ENCODE assay signal across 27 cellular contexts in the genomic region with DNA sequence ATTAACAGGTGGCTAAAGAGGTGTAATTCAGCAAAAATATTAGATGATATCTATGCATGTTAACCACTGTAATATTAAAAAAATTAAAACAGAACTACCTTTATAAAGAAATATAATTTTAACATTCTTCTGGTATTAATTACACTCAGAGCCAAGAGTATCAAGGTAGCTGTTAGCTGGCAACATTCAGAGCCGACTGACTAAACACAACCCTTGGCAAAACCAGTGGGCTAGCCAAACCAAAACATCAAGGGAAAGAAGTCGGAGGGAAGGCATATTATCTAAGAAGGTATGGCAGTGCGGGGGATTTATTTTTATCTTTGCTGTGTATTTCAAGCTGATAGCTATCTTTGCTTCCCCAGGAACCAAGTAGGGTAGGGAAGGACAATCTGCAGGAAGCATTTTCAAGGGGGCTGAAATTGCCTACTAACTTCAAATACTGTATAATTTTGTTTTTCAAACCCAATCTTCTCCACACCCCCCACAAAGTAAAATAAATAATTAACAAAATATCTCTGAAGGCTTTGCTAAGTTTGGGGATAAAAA.
"Had no signal": no experiment of that assay in that cellular context is flagged by ENCODE, and none has a peak within 500 bp of the region (broad histone marks: within the 10 kb centered on the region; RNA-seq: fewer than 3 reads in every experiment).

No MANE protein-coding gene starts in this region.

- H3K27me3 Mint-ChIP-seq: activated CD4-positive, alpha-beta T cell treated with anti-CD3 and anti-CD28 coated beads, Interleukin-2, amount 10 ng/mL, durations not matched to agents 24 days and 14 days; activated naive CD4-positive, alpha-beta T cell treated with anti-CD3 and anti-CD28 coated beads, Interleukin-2, amount 50 U/mL, for 24 hours; naive thymus-derived CD4-positive, alpha-beta T cell; T-cell had no signal

- ATAC-seq: activated CD4-positive, CD25-positive, alpha-beta regulatory T cell treated with anti-CD3 and anti-CD28 coated beads, Interleukin-2, amount 50 U/mL, for 24 hours; activated CD8-positive, alpha-beta T cell treated with anti-CD3 and anti-CD28 coated beads, Interleukin-2, amount 10 ng/mL, durations not matched to agents 7 days and 5 days; gastrocnemius medialis; lower lobe of right lung; naive thymus-derived CD4-positive, alpha-beta T cell; upper lobe of right lung had no signal

- H3K4me2 ChIP-seq: neural progenitor cell had no signal

- H2AFZ ChIP-seq: neural progenitor cell had no signal

- H3K27ac ChIP-seq: brain microvascular endothelial cell, esophagus muscularis mucosa, gastrocnemius medialis, lower lobe of right lung, neural progenitor cell, prostate gland, right atrium auricular region, thyroid gland, upper lobe of right lung, VCaP had no signal

- DNase-seq: activated CD8-positive, alpha-beta T cell treated with anti-CD3 and anti-CD28 coated beads, Interleukin-2, amount 10 ng/mL, durations not matched to agents 7 days and 5 days; activated gamma-delta T cell; aorta; brain microvascular endothelial cell; caudate nucleus; dermis blood vessel endothelial cell; effector memory CD4-positive, alpha-beta T cell; gastrocnemius medialis; head of caudate nucleus; lower lobe of right lung; mesendoderm; naive thymus-derived CD4-positive, alpha-beta T cell; stimulated activated CD4-positive, alpha-beta T cell treated with anti-CD3 and anti-CD28 coated beads, Interleukin-4, amount 100 ng/mL, for 24 hours; stimulated activated naive CD4-positive, alpha-beta T cell treated with Interleukin-2 at 50 U/mL for 16 hours; T-cell; thyroid gland; upper lobe of right lung had no signal

- H3K4me3 ChIP-seq: esophagus muscularis mucosa, gastrocnemius medialis, lower lobe of right lung, neural progenitor cell, prostate gland, right atrium auricular region, thyroid gland, upper lobe of right lung had no signal

- H3K9me3 Mint-ChIP-seq: activated CD4-positive, alpha-beta T cell treated with anti-CD3 and anti-CD28 coated beads, Interleukin-2, amount 10 ng/mL, durations not matched to agents 24 days and 14 days; activated naive CD4-positive, alpha-beta T cell treated with anti-CD3 and anti-CD28 coated beads, Interleukin-2, amount 50 U/mL, for 24 hours; activated T-helper 1 cell treated with anti-CD3 and anti-CD28 coated beads, Interleukin-12 subunit alpha, Interleukin-12 subunit beta, Interleukin-2, Interleukin-4 antibody, amounts not matched to agents 30 ng/mL and 10 ng/mL and 1 ng/mL, durations not matched to agents 14 hours and 24 hours and 36 hours; naive thymus-derived CD4-positive, alpha-beta T cell; neural progenitor cell; T-cell; T-helper 2 cell treated with Interferon-gamma antibody and Interleukin-4, amounts not matched to agents 5 μg/mL and 100 μg/mL, for 36 hours had no signal

- H3K36me3 ChIP-seq: brain microvascular endothelial cell, esophagus muscularis mucosa, lower lobe of right lung, neural progenitor cell, prostate gland, thyroid gland had no signal

- H3K9me3 ChIP-seq: esophagus muscularis mucosa, gastrocnemius medialis, lower lobe of right lung, prostate gland, right atrium auricular region, thyroid gland, upper lobe of right lung had no signal

- H3K4me3 Mint-ChIP-seq: activated CD4-positive, alpha-beta T cell treated with anti-CD3 and anti-CD28 coated beads, Interleukin-2, amount 10 ng/mL, durations not matched to agents 24 days and 14 days; activated CD8-positive, alpha-beta T cell treated with anti-CD3 and anti-CD28 coated beads, Interleukin-2, amount 10 ng/mL, durations not matched to agents 7 days and 5 days; activated naive CD4-positive, alpha-beta T cell treated with anti-CD3 and anti-CD28 coated beads, Interleukin-2, amount 50 U/mL, for 24 hours; activated T-helper 1 cell treated with anti-CD3 and anti-CD28 coated beads, Interleukin-12 subunit alpha, Interleukin-12 subunit beta, Interleukin-2, Interleukin-4 antibody, amounts not matched to agents 30 ng/mL and 10 ng/mL and 1 ng/mL, durations not matched to agents 14 hours and 24 hours and 36 hours; naive thymus-derived CD4-positive, alpha-beta T cell; neural progenitor cell; T-cell; T-helper 2 cell treated with Interferon-gamma antibody and Interleukin-4, amounts not matched to agents 5 μg/mL and 100 μg/mL, for 36 hours had no signal

- H3K27me3 ChIP-seq: brain microvascular endothelial cell, esophagus muscularis mucosa, gastrocnemius medialis, neural progenitor cell, right atrium auricular region, thyroid gland, upper lobe of right lung had no signal

- H3K9ac ChIP-seq: neural progenitor cell had no signal

- H3K27ac Mint-ChIP-seq: activated CD4-positive, alpha-beta T cell treated with anti-CD3 and anti-CD28 coated beads, Interleukin-2, amount 10 ng/mL, durations not matched to agents 24 days and 14 days; activated CD8-positive, alpha-beta T cell treated with anti-CD3 and anti-CD28 coated beads, Interleukin-2, amount 10 ng/mL, durations not matched to agents 7 days and 5 days; activated naive CD4-positive, alpha-beta T cell treated with anti-CD3 and anti-CD28 coated beads, Interleukin-2, amount 50 U/mL, for 24 hours; activated T-helper 1 cell treated with anti-CD3 and anti-CD28 coated beads, Interleukin-12 subunit alpha, Interleukin-12 subunit beta, Interleukin-2, Interleukin-4 antibody, amounts not matched to agents 30 ng/mL and 10 ng/mL and 1 ng/mL, durations not matched to agents 14 hours and 24 hours and 36 hours; naive thymus-derived CD4-positive, alpha-beta T cell; neural progenitor cell; T-cell; T-helper 2 cell treated with Interferon-gamma antibody and Interleukin-4, amounts not matched to agents 5 μg/mL and 100 μg/mL, for 36 hours had no signal

- H3K4me1 ChIP-seq: prostate gland, upper lobe of right lung had no signal
